Comparison of ENCODE assay signal across 16 cellular contexts in the genomic region with DNA sequence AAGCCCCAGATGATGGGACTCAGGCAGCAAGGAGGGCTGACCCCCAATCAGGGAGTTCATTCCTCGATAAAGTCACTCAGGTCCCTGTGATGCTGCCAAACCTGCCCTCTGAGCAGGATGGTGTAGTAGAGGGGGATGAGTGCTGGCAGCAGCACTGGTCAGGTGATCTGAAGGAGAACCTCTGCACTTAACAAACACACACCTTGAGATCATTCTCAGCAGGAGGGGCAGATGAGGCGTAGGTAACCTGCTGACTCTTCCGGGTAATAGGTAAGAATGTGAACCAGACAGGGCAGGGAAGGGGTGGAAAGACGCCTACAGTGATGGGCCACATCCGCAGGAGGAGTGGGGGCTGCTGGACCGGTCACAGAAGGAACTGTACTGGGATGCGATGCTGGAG. TPM values are rescaled to one million over a fixed set of nuclear protein-coding genes. Genes with fewer than 3 reads are reported as not detected.
DNase-seq lines count a peak whose midpoint lies in the region; ATAC-seq and TF ChIP-seq lines count a peak whose summit lies in the region.
"Had no signal": no experiment of that assay in that cellular context is flagged by ENCODE, and none has a peak within 500 bp of the region (broad histone marks: within the 10 kb centered on the region; RNA-seq: fewer than 3 reads in every experiment).

No MANE protein-coding gene starts in this region.

- no peak for ATAC-seq in activated CD8-positive, alpha-beta T cell treated with anti-CD3 and anti-CD28 coated beads, Interleukin-2, amount 10 ng/mL, durations not matched to agents 7 days and 5 days
- no peak for ATAC-seq in activated CD8-positive, alpha-beta T cell treated with anti-CD3 and anti-CD28 coated beads for 36 hours
- no peak for ATAC-seq in foreskin keratinocyte
- ATAC-seq: SK-N-SH treated with all-trans-retinoic acid at 6 μM for 48 hours had no signal

- H3K27me3 ChIP-seq in foreskin keratinocyte: no peaks in the 10 kb centered on the region

- H3K4me1 Mint-ChIP-seq in activated CD8-positive, alpha-beta T cell treated with anti-CD3 and anti-CD28 coated beads, Interleukin-2, amount 10 ng/mL, durations not matched to agents 7 days and 5 days (ENCODE audit: low read depth): peaks cover 21% of the 10 kb centered on the region
- H3K4me1 Mint-ChIP-seq in activated CD8-positive, alpha-beta T cell treated with anti-CD3 and anti-CD28 coated beads for 36 hours (ENCODE audit: low read depth): peaks cover 23% of the 10 kb centered on the region
- H3K4me1 Mint-ChIP-seq in chondrocyte (ENCODE audit: low read depth): peaks cover 28% of the 10 kb centered on the region

- H3K4me1 ChIP-seq in foreskin keratinocyte: no peaks in the 10 kb centered on the region

- no peak for DNase-seq in activated CD8-positive, alpha-beta T cell treated with anti-CD3 and anti-CD28 coated beads, Interleukin-2, amount 10 ng/mL, durations not matched to agents 7 days and 5 days
- DNase-seq in activated CD8-positive, alpha-beta T cell treated with anti-CD3 and anti-CD28 coated beads for 36 hours: no peak
- DNase-seq in RWPE1 (ENCODE audit: low spot score): no peak
- no peak for DNase-seq in chondrocyte (ENCODE audit: low spot score)
- DNase-seq in NCI-H1048 (lab: John Stamatoyannopoulos, UW): no peak
- DNase-seq in NCI-H2227 (lab: John Stamatoyannopoulos, UW; ENCODE audit: unreplicated experiment): no peak
- no peak for DNase-seq in foreskin keratinocyte
- DNase-seq: AML-193; C1 segment of cervical spinal cord; CD8-positive, alpha-beta memory T cell; EL; NCI-H1417; NCI-H1694 treated with DMSO at 0.1 percent for 48 hours had no signal

- H3K36me3 Mint-ChIP-seq in activated CD8-positive, alpha-beta T cell treated with anti-CD3 and anti-CD28 coated beads, Interleukin-2, amount 10 ng/mL, durations not matched to agents 7 days and 5 days (ENCODE audit: low read depth): peaks cover 2% of the 10 kb centered on the region
- H3K36me3 Mint-ChIP-seq in activated CD8-positive, alpha-beta T cell treated with anti-CD3 and anti-CD28 coated beads for 36 hours (ENCODE audit: low read depth): peaks cover 4% of the 10 kb centered on the region
- peaks cover 2% of the 10 kb centered on the region for H3K36me3 Mint-ChIP-seq in chondrocyte (ENCODE audit: low read depth)
- H3K36me3 Mint-ChIP-seq: IgD-negative memory B cell had no signal

- intact Hi-C loops in activated CD8-positive, alpha-beta T cell treated with anti-CD3 and anti-CD28 coated beads for 36 hours (cut with micrococcal nuclease): no loop called here

- H3K9me3 Mint-ChIP-seq in activated CD8-positive, alpha-beta T cell treated with anti-CD3 and anti-CD28 coated beads, Interleukin-2, amount 10 ng/mL, durations not matched to agents 7 days and 5 days (ENCODE audit: insufficient read depth): no peaks in the 10 kb centered on the region
- H3K9me3 Mint-ChIP-seq in activated CD8-positive, alpha-beta T cell treated with anti-CD3 and anti-CD28 coated beads for 36 hours: no peaks in the 10 kb centered on the region
- H3K9me3 Mint-ChIP-seq in chondrocyte (ENCODE audit: low read depth): no peaks in the 10 kb centered on the region
- H3K9me3 Mint-ChIP-seq: CD8-positive, alpha-beta memory T cell; IgD-negative memory B cell had no signal

- H3K4me3 Mint-ChIP-seq in activated CD8-positive, alpha-beta T cell treated with anti-CD3 and anti-CD28 coated beads, Interleukin-2, amount 10 ng/mL, durations not matched to agents 7 days and 5 days: no peak overlapping the region
- no peak overlapping the region for H3K4me3 Mint-ChIP-seq in activated CD8-positive, alpha-beta T cell treated with anti-CD3 and anti-CD28 coated beads for 36 hours
- no peak overlapping the region for H3K4me3 Mint-ChIP-seq in chondrocyte (ENCODE audit: unreplicated experiment)

- no peak for TF ChIP-seq CTCF in activated CD8-positive, alpha-beta T cell treated with anti-CD3 and anti-CD28 coated beads for 36 hours (IDR thresholded peaks at IDR 0.05)
- no peak for TF ChIP-seq CTCF in 22Rv1 (IDR thresholded peaks at IDR 0.05)
- no peak for TF ChIP-seq CTCF in RWPE1 (conservative IDR thresholded peaks at IDR 0.05; ENCODE audit: low read depth)
- no peak for TF ChIP-seq CTCF in chondrocyte (IDR thresholded peaks at IDR 0.05)
- no peak for TF ChIP-seq CTCF in foreskin keratinocyte (conservative IDR thresholded peaks at IDR 0.05)

- H3K27ac ChIP-seq in 22Rv1 (peak overlapping the region; percentile 98; the same call in 1 of the 2 replicates), RWPE1 (peak overlapping the region; percentile 93), foreskin keratinocyte (no peak overlapping the region)

- POLR2A ChIA-PET in activated CD8-positive, alpha-beta T cell treated with anti-CD3 and anti-CD28 coated beads, Interleukin-2, amount 10 ng/mL, durations not matched to agents 7 days and 5 days (lab: Charles Lee): no interaction called here
- POLR2A ChIA-PET in activated CD8-positive, alpha-beta T cell treated with anti-CD3 and anti-CD28 coated beads for 36 hours (lab: Charles Lee): interaction anchor here (1.9 kb wide), 1 partner anchor 40 kb away, joined by 5 read pairs; a partner anchor contains a TSS
- POLR2A ChIA-PET in RWPE1 (lab: Yijun Ruan, JAX; ENCODE audit: low non-redundant PET): no interaction called here

- no peaks in the 10 kb centered on the region for H3K27me3 Mint-ChIP-seq in activated CD8-positive, alpha-beta T cell treated with anti-CD3 and anti-CD28 coated beads, Interleukin-2, amount 10 ng/mL, durations not matched to agents 7 days and 5 days (ENCODE audit: low read depth)
- no peaks in the 10 kb centered on the region for H3K27me3 Mint-ChIP-seq in activated CD8-positive, alpha-beta T cell treated with anti-CD3 and anti-CD28 coated beads for 36 hours
- H3K27me3 Mint-ChIP-seq in chondrocyte (ENCODE audit: low read depth): no peaks in the 10 kb centered on the region
- H3K27me3 Mint-ChIP-seq: CD8-positive, alpha-beta memory T cell; IgD-negative memory B cell had no signal

- peak overlapping the region; percentile 49 for H3K27ac Mint-ChIP-seq in activated CD8-positive, alpha-beta T cell treated with anti-CD3 and anti-CD28 coated beads, Interleukin-2, amount 10 ng/mL, durations not matched to agents 7 days and 5 days
- H3K27ac Mint-ChIP-seq in activated CD8-positive, alpha-beta T cell treated with anti-CD3 and anti-CD28 coated beads for 36 hours: no peak overlapping the region
- peak overlapping the region; percentile 33 for H3K27ac Mint-ChIP-seq in chondrocyte (ENCODE audit: unreplicated experiment)
- H3K27ac Mint-ChIP-seq: IgD-negative memory B cell had no signal

- CTCF ChIA-PET in activated CD8-positive, alpha-beta T cell treated with anti-CD3 and anti-CD28 coated beads, Interleukin-2, amount 10 ng/mL, durations not matched to agents 7 days and 5 days (lab: Charles Lee): no interaction called here
- CTCF ChIA-PET in activated CD8-positive, alpha-beta T cell treated with anti-CD3 and anti-CD28 coated beads for 36 hours (lab: Charles Lee): interaction anchor here (2.2 kb wide), 1 partner anchor 41 kb away, joined by 7 read pairs; a partner anchor contains a TSS
- CTCF ChIA-PET in RWPE1 (lab: Yijun Ruan, JAX): interaction anchor here (0.6 kb wide), 1 partner anchor 35 kb away, joined by 3 read pairs; no protein-coding TSS in a partner anchor

RNA-seq across cellular contexts. Expression of a gene that starts 3.2 kb away (rescaled TPM):
- 1 to 10 TPM; 6.9 to 7.8 TPM for total RNA-seq in activated CD8-positive, alpha-beta T cell treated with anti-CD3 and anti-CD28 coated beads, Interleukin-2, amount 10 ng/mL, durations not matched to agents 7 days and 5 days
- 1 to 10 TPM; 3.5 to 4.0 TPM for total RNA-seq in activated CD8-positive, alpha-beta T cell treated with anti-CD3 and anti-CD28 coated beads for 36 hours
- total RNA-seq in chondrocyte (9.3 to 12.2 TPM (median 9.5 TPM) in 3 replicates), foreskin keratinocyte (5.1 and 5.7 TPM in 2 replicates)
- 4.9 and 5.6 TPM in 2 replicates for polyA plus RNA-seq in foreskin keratinocyte

RNA-seq across cellular contexts. Expression of a gene that starts 12.4 kb away (rescaled TPM):
- total RNA-seq in activated CD8-positive, alpha-beta T cell treated with anti-CD3 and anti-CD28 coated beads, Interleukin-2, amount 10 ng/mL, durations not matched to agents 7 days and 5 days: 10 to 100 TPM; 13.8 to 15.8 TPM
- total RNA-seq in activated CD8-positive, alpha-beta T cell treated with anti-CD3 and anti-CD28 coated beads for 36 hours: 10 to 100 TPM in 1 of 2 experiments, 1 to 10 TPM in 1; 8.1 to 10.1 TPM
- total RNA-seq in chondrocyte: 10.8 to 12.6 TPM (median 11.3 TPM) in 3 replicates
- total RNA-seq in foreskin keratinocyte: 8.7 and 9.3 TPM in 2 replicates
- polyA plus RNA-seq in foreskin keratinocyte: 4.8 and 5.2 TPM in 2 replicates

RNA-seq across cellular contexts. Expression of a gene that starts 27.9 kb away (rescaled TPM):
- 10 to 100 TPM; 10.6 to 12.5 TPM for total RNA-seq in activated CD8-positive, alpha-beta T cell treated with anti-CD3 and anti-CD28 coated beads, Interleukin-2, amount 10 ng/mL, durations not matched to agents 7 days and 5 days
- 1 to 10 TPM; 7.6 to 8.2 TPM for total RNA-seq in activated CD8-positive, alpha-beta T cell treated with anti-CD3 and anti-CD28 coated beads for 36 hours
- total RNA-seq in chondrocyte: 6.3 to 9.8 TPM (median 7.5 TPM) in 3 replicates
- total RNA-seq in foreskin keratinocyte: 6.9 and 7.6 TPM in 2 replicates
- polyA plus RNA-seq in foreskin keratinocyte: 2.2 and 2.4 TPM in 2 replicates

RNA-seq across cellular contexts. Expression of a gene that starts 32.5 kb away (rescaled TPM):
- total RNA-seq in activated CD8-positive, alpha-beta T cell treated with anti-CD3 and anti-CD28 coated beads, Interleukin-2, amount 10 ng/mL, durations not matched to agents 7 days and 5 days: 10 to 100 TPM; 12.2 to 14.4 TPM
- total RNA-seq in activated CD8-positive, alpha-beta T cell treated with anti-CD3 and anti-CD28 coated beads for 36 hours: 10 to 100 TPM; 21.7 to 26.6 TPM
- total RNA-seq in chondrocyte: 4.7 to 9.5 TPM (median 9.3 TPM) in 3 replicates
- 17.7 and 19.0 TPM in 2 replicates for total RNA-seq in foreskin keratinocyte
- 24.0 and 28.0 TPM in 2 replicates for polyA plus RNA-seq in foreskin keratinocyte

RNA-seq across cellular contexts. Expression of a gene that starts 39.4 kb away (rescaled TPM):
- total RNA-seq in activated CD8-positive, alpha-beta T cell treated with anti-CD3 and anti-CD28 coated beads, Interleukin-2, amount 10 ng/mL, durations not matched to agents 7 days and 5 days: 1 to 10 TPM; 5.1 to 6.0 TPM
- 1 to 10 TPM; 3.4 to 3.8 TPM for total RNA-seq in activated CD8-positive, alpha-beta T cell treated with anti-CD3 and anti-CD28 coated beads for 36 hours
- total RNA-seq in chondrocyte (1.5 to 1.8 TPM (median 1.6 TPM) in 3 replicates), foreskin keratinocyte (5.6 and 5.8 TPM in 2 replicates)
- 1.4 and 1.7 TPM in 2 replicates for polyA plus RNA-seq in foreskin keratinocyte
